In genomic region chr21:45996311-45997204, GRCh38 we compare ENCODE assay signal across 14 cellular contexts. TPM values are rescaled to one million over a fixed set of nuclear protein-coding genes. Genes with fewer than 3 reads are reported as not detected.
DNase-seq lines count a peak whose midpoint lies in the region; ATAC-seq and TF ChIP-seq lines count a peak whose summit lies in the region.
"Had no signal": no experiment of that assay in that cellular context is flagged by ENCODE, and none has a peak within 500 bp of the region (broad histone marks: within the 10 kb centered on the region; RNA-seq: fewer than 3 reads in every experiment).

No MANE protein-coding gene starts in this region.

- H3K4me1 Mint-ChIP-seq in GM23338 (no peaks in the 10 kb centered on the region), T-helper 17 cell (no peaks in the 10 kb centered on the region)

- ATAC-seq in GM23338, result no peak
- no peak for ATAC-seq in T-helper 17 cell
- ATAC-seq in right cardiac atrium, result no peak
- no peak for ATAC-seq in sciatic nerve
- no peak for ATAC-seq in GM21447 (IDR thresholded peaks at IDR 0.05; ENCODE audit: unreplicated experiment)
- ATAC-seq in GM19397 (IDR thresholded peaks at IDR 0.05; ENCODE audit: unreplicated experiment), result no peak
- ATAC-seq: CD8-positive, alpha-beta T cell had no signal

- DNase-seq in GM23338 (ENCODE audit: low spot score) (no peak), T-helper 17 cell (peak in 2 of 3 donors; percentile 6 to 7), right cardiac atrium (peak; percentile 16 to 53 (median 51)), sciatic nerve (ENCODE audit: low spot score) (peak; percentile 55), NCI-H345 treated with DMSO at 0.1 percent for 48 hours (lab: John Stamatoyannopoulos, UW; ENCODE audit: unreplicated experiment) (no peak), putamen (ENCODE audit: low spot score) (no peak)
- DNase-seq: activated CD8-positive, alpha-beta memory T cell treated with anti-CD3 and anti-CD28 coated beads for 24 hours; dermis blood vessel endothelial cell; HFFc6; NCI-H1105; NCI-H526 treated with DMSO at 0.1 percent for 48 hours had no signal

- H3K27ac ChIP-seq in GM23338 (ENCODE audit: low read depth) (no peak overlapping the region), right cardiac atrium (ENCODE audit: low read length) (no peak overlapping the region)

- 89% methylated on average over 27 of the region's 27 CpGs for WGBS in right cardiac atrium

- no peaks in the 10 kb centered on the region for H3K79me2 ChIP-seq in GM23338 (replicated peaks; ENCODE audit: insufficient read depth)

- H3K4me3 ChIP-seq in GM23338, result no peak overlapping the region
- H3K4me3 ChIP-seq in right cardiac atrium (ENCODE audit: low read length), result no peak overlapping the region

- H3K36me3 Mint-ChIP-seq in GM23338 (ENCODE audit: low read depth) (peaks cover 7% of the 10 kb centered on the region), T-helper 17 cell (ENCODE audit: low read depth) (no peaks in the 10 kb centered on the region)

- H3K4me1 ChIP-seq in GM23338 (ENCODE audit: insufficient read depth) (no peaks in the 10 kb centered on the region), right cardiac atrium (ENCODE audit: control insufficient read depth, insufficient read depth, low read length) (no peaks in the 10 kb centered on the region)

- H3F3A ChIP-seq in GM23338 (replicated peaks; ENCODE audit: low read depth), result no peaks in the 10 kb centered on the region

- intact Hi-C loops in right cardiac atrium (cut with DNase I), result no loop called here
- intact Hi-C loops in sciatic nerve (cut with DNase I), result loop anchor here (10.0 kb wide), 1 partner anchor 48 kb away; no protein-coding TSS in a partner anchor

- H4K20me1 ChIP-seq in GM23338 (replicated peaks; ENCODE audit: insufficient read depth), result no peaks in the 10 kb centered on the region

- H3K27ac Mint-ChIP-seq in GM23338 (0 out of 2 replicates have a peak overlapping the region, but pooled peaks have one; percentile 31), T-helper 17 cell (no peak overlapping the region)
- H3K27ac Mint-ChIP-seq: CD8-positive, alpha-beta T cell; HFFc6 had no signal

- H3K4me3 Mint-ChIP-seq in GM23338 (no peak overlapping the region), T-helper 17 cell (no peak overlapping the region)
- H3K4me3 Mint-ChIP-seq: CD8-positive, alpha-beta T cell; HFFc6 had no signal

- H3K9me3 ChIP-seq in T-helper 17 cell (ENCODE audit: control insufficient read depth, low read length, poor library complexity, severe bottlenecking) (no peaks in the 10 kb centered on the region), right cardiac atrium (ENCODE audit: control insufficient read depth, low read length) (no peaks in the 10 kb centered on the region)

- H3K9me2 ChIP-seq in GM23338 (ENCODE audit: insufficient read depth), result no peaks in the 10 kb centered on the region

- H3K27me3 ChIP-seq in GM23338 (ENCODE audit: insufficient read depth) (no peaks in the 10 kb centered on the region), right cardiac atrium (ENCODE audit: control insufficient read depth, insufficient read depth) (no peaks in the 10 kb centered on the region)

- no peak for TF ChIP-seq CTCF in GM23338 (conservative IDR thresholded peaks at IDR 0.05; ENCODE audit: low read depth in 2 of 2)

- H3K4me2 ChIP-seq in GM23338, result no peak overlapping the region

- H3K27me3 Mint-ChIP-seq in GM23338 (ENCODE audit: insufficient read depth, low read depth, poor library complexity) (peaks cover 6% of the 10 kb centered on the region), T-helper 17 cell (no peaks in the 10 kb centered on the region)

- H3K9me3 Mint-ChIP-seq in GM23338, result no peaks in the 10 kb centered on the region; the same call in 2 of the 3 replicates
- H3K9me3 Mint-ChIP-seq: CD8-positive, alpha-beta T cell; HFFc6 had no signal

- no peak overlapping the region for H2AFZ ChIP-seq in GM23338

- H3K36me3 ChIP-seq in GM23338 (ENCODE audit: insufficient read depth), result no peaks in the 10 kb centered on the region

TF ChIP-seq in GM23338, 12 proteins besides CTCF, POLR2A, EP300 and RAD21 (continues in another document):
- no peak for TF ChIP-seq EZH2 (IDR thresholded peaks at IDR 0.05; ENCODE audit: low read depth, unreplicated experiment)
- no peak for TF ChIP-seq JUNB (IDR thresholded peaks at IDR 0.05; ENCODE audit: unreplicated experiment)
- TF ChIP-seq ZNF331 (CRISPR knock-in tag; IDR thresholded peaks at IDR 0.05; ENCODE audit: low read depth), result no peak
- no peak for TF ChIP-seq EZH2phosphoT487 (IDR thresholded peaks at IDR 0.05; ENCODE audit: unreplicated experiment)
- TF ChIP-seq ZNF114 (CRISPR knock-in tag; IDR thresholded peaks at IDR 0.05), result no peak
- no peak for TF ChIP-seq STAT1 (IDR thresholded peaks at IDR 0.05; ENCODE audit: unreplicated experiment)
- no peak for TF ChIP-seq POLR2AphosphoS5 (IDR thresholded peaks at IDR 0.05; ENCODE audit: low read depth)
- TF ChIP-seq NANOG (IDR thresholded peaks at IDR 0.05; ENCODE audit: borderline replicate concordance), result no peak
- TF ChIP-seq CREB1 (CRISPR knock-in tag; IDR thresholded peaks at IDR 0.05; ENCODE audit: low read depth), result no peak
- TF ChIP-seq REST (IDR thresholded peaks at IDR 0.05; ENCODE audit: unreplicated experiment), result no peak
- no peak for TF ChIP-seq ETS1 (IDR thresholded peaks at IDR 0.05)

RNA-seq across cellular contexts. Expression of gene COL6A1, which starts 15.0 kb away (rescaled TPM):
- 151 and 180 TPM in 2 replicates for total RNA-seq in GM23338 (2014; rRNA removed; shearing (Covaris generic))
- polyA plus RNA-seq in GM23338 (2016; fragmentation: Nextera tagmentation; extraction: Ambion mirVana) (76.0 and 84.5 TPM in 2 replicates), right cardiac atrium (165 TPM)
- total RNA-seq in T-helper 17 cell (1 to 10 TPM; 3.2 to 4.6 TPM), right cardiac atrium (100 to 1,000 TPM; 112 to 192 (median 171) TPM), sciatic nerve (247 TPM)

Comparison
In these comparisons a context has a peak if more than half of its experiments do, and no peak if none do; other contexts are left out.
1. DNase-seq: peak in T-helper 17 cell (2 of 3), right cardiac atrium (3 of 3) and sciatic nerve (single experiment); none in GM23338 (single experiment), NCI-H345 treated with DMSO at 0.1 percent for 48 hours (single experiment) and putamen (single experiment).
2. RNA of gene COL6A1, which starts 15.0 kb away (total RNA-seq): 247 TPM in sciatic nerve (single experiment), 112 to 192 TPM in right cardiac atrium and 151 to 180 TPM in GM23338; 3.2 to 4.6 TPM in T-helper 17 cell; every median in the first group is over 10 times any median in the second.